34 cellular contexts compared by ENCODE assay signal in genomic region chr9:76292246-76292645, GRCh38.
DNase-seq lines count a peak whose midpoint lies in the region; ATAC-seq and TF ChIP-seq lines count a peak whose summit lies in the region.
"Had no signal": no experiment of that assay in that cellular context is flagged by ENCODE, and none has a peak within 500 bp of the region (broad histone marks: within the 10 kb centered on the region; RNA-seq: fewer than 3 reads in every experiment).

No MANE protein-coding gene starts in this region.

- H3K79me2 ChIP-seq in SK-N-SH (ENCODE audit: insufficient read depth), result no peaks in the 10 kb centered on the region

- CTCF ChIA-PET in SK-N-SH (lab: Yijun Ruan, JAX), result interaction anchor here (1.4 kb wide), 1 partner anchor 11 kb away, joined by 3 read pairs; no protein-coding TSS in a partner anchor
- CTCF ChIA-PET in naive thymus-derived CD4-positive, alpha-beta T cell (lab: Charles Lee), result interaction anchor here (0.6 to 1.8 kb wide), 4 partner anchors 9 to 403 kb away, joined by 3 to 5 read pairs (median 3); no protein-coding TSS in a partner anchor
- CTCF ChIA-PET in activated CD4-positive, alpha-beta T cell treated with anti-CD3 and anti-CD28 coated beads, Interleukin-2, amount 10 ng/mL, durations not matched to agents 7 days and 5 days (lab: Charles Lee), result interaction anchor here (0.5 to 1.0 kb wide), 3 partner anchors 11 to 1038 kb away, joined by 3 read pairs; no protein-coding TSS in a partner anchor

- peak overlapping the region in 1 of 2 experiments; percentile 9; a peak in 1 of 4 replicates for H3K4me3 ChIP-seq in SK-N-SH (ENCODE audit: low read depth in 2 of 2, low read length in 1 of 2)
- H3K4me3 ChIP-seq in choroid plexus epithelial cell (ENCODE audit: low read depth, low read length), result no peak overlapping the region
- H3K4me3 ChIP-seq in left ventricle myocardium inferior, result peak overlapping the region; percentile 32
- H3K4me3 ChIP-seq in testis, result no peak overlapping the region
- H3K4me3 ChIP-seq in naive thymus-derived CD4-positive, alpha-beta T cell (ENCODE audit: low read length), result no peak overlapping the region
- H3K4me3 ChIP-seq: ascending aorta, esophagus squamous epithelium, lung, mucosa of descending colon, pancreas, right lobe of liver, suprapubic skin had no signal

- H3K36me3 ChIP-seq in SK-N-SH (replicated peaks in 1 of 2; ENCODE audit: control insufficient read depth in 1 of 2, insufficient read depth in 2 of 2, low read length in 1 of 2), result no peaks in the 10 kb centered on the region
- no peaks in the 10 kb centered on the region for H3K36me3 ChIP-seq in left ventricle myocardium inferior
- no peaks in the 10 kb centered on the region for H3K36me3 ChIP-seq in testis (ENCODE audit: low read depth, missing control alignments)
- H3K36me3 ChIP-seq in naive thymus-derived CD4-positive, alpha-beta T cell (ENCODE audit: control insufficient read depth in 2 of 3, insufficient read depth in 3 of 3, low read length in 3 of 3), result no peaks in the 10 kb centered on the region
- H3K36me3 ChIP-seq: ascending aorta, esophagus squamous epithelium, pancreas, right lobe of liver, suprapubic skin had no signal

- H3K4me2 ChIP-seq in SK-N-SH, result peak overlapping the region; percentile 5; the same call in 1 of the 2 replicates

- H3K4me3 Mint-ChIP-seq in naive thymus-derived CD4-positive, alpha-beta T cell, result no peak overlapping the region
- H3K4me3 Mint-ChIP-seq in activated CD4-positive, alpha-beta T cell treated with anti-CD3 and anti-CD28 coated beads, Interleukin-2, amount 10 ng/mL, durations not matched to agents 7 days and 5 days, result no peak overlapping the region
- H3K4me3 Mint-ChIP-seq: activated CD8-positive, alpha-beta T cell treated with anti-CD3 and anti-CD28 coated beads, Interleukin-2, amount 10 ng/mL, durations not matched to agents 7 days and 5 days; activated naive CD8-positive, alpha-beta T cell; CD8-positive, alpha-beta memory T cell; dendritic cell treated with granulocyte-macrophage colony-stimulating factor and Interleukin-4, amounts not matched to agents 40 ng/mL and 50 ng/mL, for 4 days; stimulated activated memory B cell treated with anti-CD40 and anti-IgM and Interleukin-4, amounts not matched to agents 10 μg/mL and 1 μg/mL and 100 μg/mL, for 72 hours; T-helper 17 cell had no signal

- no peaks in the 10 kb centered on the region for H3K36me3 Mint-ChIP-seq in naive thymus-derived CD4-positive, alpha-beta T cell
- no peaks in the 10 kb centered on the region for H3K36me3 Mint-ChIP-seq in activated CD4-positive, alpha-beta T cell treated with anti-CD3 and anti-CD28 coated beads, Interleukin-2, amount 10 ng/mL, durations not matched to agents 7 days and 5 days (ENCODE audit: low read depth)
- H3K36me3 Mint-ChIP-seq: activated naive CD8-positive, alpha-beta T cell; CD8-positive, alpha-beta memory T cell; stimulated activated memory B cell treated with anti-CD40 and anti-IgM and Interleukin-4, amounts not matched to agents 10 μg/mL and 1 μg/mL and 100 μg/mL, for 72 hours had no signal

- H3K9ac ChIP-seq in SK-N-SH, result no peak overlapping the region

- 33% methylated on average over 7 of the region's 7 CpGs for WGBS in SK-N-SH (ENCODE audit: low lambda C conversion rate)
- 58 to 61% methylated on average over 7 of the region's 7 CpGs for WGBS in testis, 2 donors

- H3K27me3 Mint-ChIP-seq in naive thymus-derived CD4-positive, alpha-beta T cell, result no peaks in the 10 kb centered on the region
- H3K27me3 Mint-ChIP-seq in activated CD4-positive, alpha-beta T cell treated with anti-CD3 and anti-CD28 coated beads, Interleukin-2, amount 10 ng/mL, durations not matched to agents 7 days and 5 days, result no peaks in the 10 kb centered on the region
- H3K27me3 Mint-ChIP-seq: activated naive CD8-positive, alpha-beta T cell had no signal

- no peaks in the 10 kb centered on the region for H4K20me1 ChIP-seq in SK-N-SH (ENCODE audit: insufficient read depth)

- H3K4me1 ChIP-seq in SK-N-SH (ENCODE audit: control insufficient read depth in 1 of 2, insufficient read depth in 2 of 2, low read depth in 1 of 2, low read length in 1 of 2), result no peaks in the 10 kb centered on the region; a peak in 1 of 4 replicates
- peaks cover 3% of the 10 kb centered on the region for H3K4me1 ChIP-seq in left ventricle myocardium inferior
- H3K4me1 ChIP-seq in testis, result no peaks in the 10 kb centered on the region
- H3K4me1 ChIP-seq in naive thymus-derived CD4-positive, alpha-beta T cell (ENCODE audit: control insufficient read depth in 2 of 2, insufficient read depth in 2 of 2, low read length in 2 of 2), result no peaks in the 10 kb centered on the region
- H3K4me1 ChIP-seq: ascending aorta, pancreas, right lobe of liver had no signal

- no peaks in the 10 kb centered on the region for H3K9me3 Mint-ChIP-seq in naive thymus-derived CD4-positive, alpha-beta T cell
- H3K9me3 Mint-ChIP-seq in activated CD4-positive, alpha-beta T cell treated with anti-CD3 and anti-CD28 coated beads, Interleukin-2, amount 10 ng/mL, durations not matched to agents 7 days and 5 days, result no peaks in the 10 kb centered on the region
- H3K9me3 Mint-ChIP-seq: CD8-positive, alpha-beta memory T cell; dendritic cell treated with granulocyte-macrophage colony-stimulating factor and Interleukin-4, amounts not matched to agents 40 ng/mL and 50 ng/mL, for 4 days; stimulated activated memory B cell treated with anti-CD40 and anti-IgM and Interleukin-4, amounts not matched to agents 10 μg/mL and 1 μg/mL and 100 μg/mL, for 72 hours had no signal

- TF ChIP-seq CTCF in SK-N-SH (IDR thresholded peaks at IDR 0.05) (no peak), choroid plexus epithelial cell (conservative IDR thresholded peaks at IDR 0.05; ENCODE audit: low read depth, low read length) (no peak), left ventricle myocardium inferior (IDR thresholded peaks at IDR 0.05; ENCODE audit: borderline replicate concordance) (no peak), testis (IDR thresholded peaks at IDR 0.05) (no peak)

- H3K27ac ChIP-seq in SK-N-SH (ENCODE audit: low read depth in 2 of 2, low read length in 1 of 2), result no peak overlapping the region
- H3K27ac ChIP-seq in left ventricle myocardium inferior (replicated peaks), result peak overlapping the region; percentile 33
- peak overlapping the region; percentile 12 to 51 for H3K27ac ChIP-seq in testis
- H3K27ac ChIP-seq in naive thymus-derived CD4-positive, alpha-beta T cell (ENCODE audit: low read depth, low read length), result no peak overlapping the region
- H3K27ac ChIP-seq: ascending aorta, esophagus squamous epithelium, HL-60, pancreas, right lobe of liver, suprapubic skin had no signal

- no peaks in the 10 kb centered on the region for H3K9me3 ChIP-seq in SK-N-SH
- H3K9me3 ChIP-seq in left ventricle myocardium inferior (replicated peaks), result no peaks in the 10 kb centered on the region
- no peaks in the 10 kb centered on the region for H3K9me3 ChIP-seq in testis
- no peaks in the 10 kb centered on the region for H3K9me3 ChIP-seq in naive thymus-derived CD4-positive, alpha-beta T cell (ENCODE audit: control insufficient read depth in 2 of 3, low read length in 3 of 3)
- H3K9me3 ChIP-seq: ascending aorta, esophagus squamous epithelium, mucosa of descending colon, pancreas, right lobe of liver, suprapubic skin had no signal

- H2AFZ ChIP-seq in SK-N-SH (ENCODE audit: low read depth), result no peak overlapping the region

- peak overlapping the region in 1 of 9 donors; percentile 34 for H3K27ac Mint-ChIP-seq in naive thymus-derived CD4-positive, alpha-beta T cell
- no peak overlapping the region for H3K27ac Mint-ChIP-seq in activated CD4-positive, alpha-beta T cell treated with anti-CD3 and anti-CD28 coated beads, Interleukin-2, amount 10 ng/mL, durations not matched to agents 7 days and 5 days
- H3K27ac Mint-ChIP-seq: activated CD8-positive, alpha-beta T cell treated with anti-CD3 and anti-CD28 coated beads, Interleukin-2, amount 10 ng/mL, durations not matched to agents 7 days and 5 days; activated naive CD8-positive, alpha-beta T cell; CD8-positive, alpha-beta memory T cell; dendritic cell treated with granulocyte-macrophage colony-stimulating factor and Interleukin-4, amounts not matched to agents 40 ng/mL and 50 ng/mL, for 4 days; stimulated activated memory B cell treated with anti-CD40 and anti-IgM and Interleukin-4, amounts not matched to agents 10 μg/mL and 1 μg/mL and 100 μg/mL, for 72 hours; T-helper 17 cell had no signal

- POLR2A ChIA-PET in SK-N-SH (lab: Yijun Ruan, JAX), result no interaction called here
- POLR2A ChIA-PET in naive thymus-derived CD4-positive, alpha-beta T cell (lab: Charles Lee), result no interaction called here
- POLR2A ChIA-PET in activated CD4-positive, alpha-beta T cell treated with anti-CD3 and anti-CD28 coated beads, Interleukin-2, amount 10 ng/mL, durations not matched to agents 7 days and 5 days (lab: Charles Lee), result no interaction called here

- no peaks in the 10 kb centered on the region for H3F3A ChIP-seq in SK-N-SH (replicated peaks; ENCODE audit: insufficient read depth)

- intact Hi-C loops in left ventricle myocardium inferior (cut with micrococcal nuclease) (no loop called here), testis (cut with DNase I; ENCODE audit: low total_unique reads) (no loop called here)
- intact Hi-C loops in naive thymus-derived CD4-positive, alpha-beta T cell (cut with micrococcal nuclease), result no loop called here

- H3K4me1 Mint-ChIP-seq in naive thymus-derived CD4-positive, alpha-beta T cell, result peaks cover 0 to 4% (median 0%) of the 10 kb centered on the region in 7 donors
- H3K4me1 Mint-ChIP-seq in activated CD4-positive, alpha-beta T cell treated with anti-CD3 and anti-CD28 coated beads, Interleukin-2, amount 10 ng/mL, durations not matched to agents 7 days and 5 days, result peaks cover 11% of the 10 kb centered on the region
- H3K4me1 Mint-ChIP-seq: CD8-positive, alpha-beta memory T cell; stimulated activated memory B cell treated with anti-CD40 and anti-IgM and Interleukin-4, amounts not matched to agents 10 μg/mL and 1 μg/mL and 100 μg/mL, for 72 hours; T-helper 17 cell had no signal

- ATAC-seq in SK-N-SH treated with all-trans-retinoic acid at 6 μM for 48 hours, result no peak
- ATAC-seq in naive thymus-derived CD4-positive, alpha-beta T cell, result no peak
- ATAC-seq: activated CD8-positive, alpha-beta T cell treated with anti-CD3 and anti-CD28 coated beads, Interleukin-2, amount 10 ng/mL, durations not matched to agents 7 days and 5 days; mucosa of descending colon; stimulated activated memory B cell treated with anti-CD40 and anti-IgM and Interleukin-4, amounts not matched to agents 10 μg/mL and 1 μg/mL and 100 μg/mL, for 72 hours; T-helper 17 cell had no signal

- DNase-seq in SK-N-SH (no peak), choroid plexus epithelial cell (ENCODE audit: low read depth) (peak; percentile 24), left ventricle myocardium inferior (no peak), testis (no peak), superior temporal gyrus (ENCODE audit: extremely low spot score) (no peak)
- DNase-seq in naive thymus-derived CD4-positive, alpha-beta T cell, result no peak
- DNase-seq in activated CD4-positive, alpha-beta T cell treated with anti-CD3 and anti-CD28 coated beads, Interleukin-2, amount 10 ng/mL, durations not matched to agents 7 days and 5 days, result no peak
- DNase-seq: 8988T; activated CD4-positive, alpha-beta T cell treated with anti-CD3 and anti-CD28 coated beads for 1 hour; activated CD8-positive, alpha-beta T cell treated with anti-CD3 and anti-CD28 coated beads, Interleukin-2, amount 10 ng/mL, durations not matched to agents 7 days and 5 days; activated T-cell treated with anti-CD3 and anti-CD28 coated beads for 4 hours; caudate nucleus; CD8-positive, alpha-beta memory T cell; esophagus squamous epithelium; glutamatergic neuron; GOT3; mucosa of descending colon; NCI-H1092; NCI-H2029; NCI-H2227 treated with DMSO at 0.1 percent for 48 hours; NCI-H748 treated with DMSO at 0.1 percent for 48 hours; pancreas; right lobe of liver; RPMI8226; stimulated activated CD4-positive, alpha-beta T cell treated with anti-CD3 and anti-CD28 coated beads, Interleukin-4, amount 100 ng/mL, for 24 hours; T-helper 17 cell had no signal

- no peak for TF ChIP-seq RAD21 in SK-N-SH (IDR thresholded peaks at IDR 0.05; ENCODE audit: low read length)

- TF ChIP-seq POLR2A in testis (IDR thresholded peaks at IDR 0.05), result no peak

- no peaks in the 10 kb centered on the region for H3K9me2 ChIP-seq in SK-N-SH

- no peak for TF ChIP-seq EP300 in SK-N-SH (IDR thresholded peaks at IDR 0.05; ENCODE audit: borderline replicate concordance in 1 of 2, low read depth in 1 of 2, low read length in 1 of 2)

- H3K27me3 ChIP-seq in SK-N-SH (ENCODE audit: insufficient read depth) (peaks cover 40% of the 10 kb centered on the region; the same call in 1 of the 2 replicates), left ventricle myocardium inferior (ENCODE audit: low read depth) (peaks cover 8% of the 10 kb centered on the region), testis (no peaks in the 10 kb centered on the region)
- no peaks in the 10 kb centered on the region for H3K27me3 ChIP-seq in naive thymus-derived CD4-positive, alpha-beta T cell (ENCODE audit: control insufficient read depth in 2 of 2, insufficient read depth in 2 of 2, low read length in 2 of 2)
- H3K27me3 ChIP-seq: ascending aorta, esophagus squamous epithelium, pancreas, right lobe of liver, suprapubic skin had no signal

Comparison
In these comparisons a context has a peak if more than half of its experiments do, and no peak if none do; other contexts are left out.
1. H3K27ac ChIP-seq: peak in left ventricle myocardium inferior (single experiment) and testis (2 of 2); none in SK-N-SH (0 of 2) and naive thymus-derived CD4-positive, alpha-beta T cell (single experiment).